16 cellular contexts compared by ENCODE assay signal in genomic region chr1:47871799-47872353, GRCh38.
DNase-seq lines count a peak whose midpoint lies in the region; ATAC-seq and TF ChIP-seq lines count a peak whose summit lies in the region.
"Had no signal": no experiment of that assay in that cellular context is flagged by ENCODE, and none has a peak within 500 bp of the region (broad histone marks: within the 10 kb centered on the region; RNA-seq: fewer than 3 reads in every experiment).

No MANE protein-coding gene starts in this region.

- ATAC-seq in mucosa of descending colon (peak; percentile 33), GM19395 (IDR thresholded peaks at IDR 0.05; ENCODE audit: unreplicated experiment) (no peak)
- ATAC-seq: GM12878, left lobe of liver had no signal

- H3K79me2 ChIP-seq in osteoblast (ENCODE audit: insufficient read depth, low read length) = no peaks in the 10 kb centered on the region

- intact Hi-C loops in mucosa of descending colon (cut with DNase I, micrococcal nuclease) = no loop called here

- no peak overlapping the region for H3K4me2 ChIP-seq in osteoblast (ENCODE audit: insufficient read depth, low read length)

- H3K4me3 ChIP-seq in mucosa of descending colon = no peak overlapping the region
- no peak overlapping the region for H3K4me3 ChIP-seq in osteoblast (ENCODE audit: insufficient read depth, low read length)
- H3K4me3 ChIP-seq: GM12878 had no signal

- H3K4me1 ChIP-seq in mucosa of descending colon (ENCODE audit: low read depth) (no peaks in the 10 kb centered on the region), osteoblast (ENCODE audit: insufficient read depth, low read length) (no peaks in the 10 kb centered on the region)

- TF ChIP-seq CTCF in mucosa of descending colon (IDR thresholded peaks at IDR 0.05) (no peak), osteoblast (IDR thresholded peaks at IDR 0.05; ENCODE audit: extremely low read depth, low read depth, low read length) (no peak)

- H3K36me3 ChIP-seq in mucosa of descending colon (ENCODE audit: low read depth) (no peaks in the 10 kb centered on the region), osteoblast (ENCODE audit: insufficient read depth, low read length) (no peaks in the 10 kb centered on the region)

- peak; percentile 87 for DNase-seq in Caki2 (ENCODE audit: low read depth)
- peak; percentile 52 for DNase-seq in HT-29 (ENCODE audit: low spot score)
- peak; percentile 11 for DNase-seq in astrocyte of the hippocampus (ENCODE audit: low read depth, low spot score)
- no peak for DNase-seq in mucosa of descending colon
- no peak for DNase-seq in foreskin melanocyte
- no peak for DNase-seq in NCI-H1048 (lab: John Stamatoyannopoulos, UW)
- no peak for DNase-seq in osteoblast (ENCODE audit: insufficient read length, low spot score, missing footprints)
- DNase-seq: activated CD4-positive, alpha-beta T cell treated with anti-CD3 and anti-CD28 coated beads for 4 hours; CD8-positive, alpha-beta memory T cell; Kasumi-1; NCI-H510A; stimulated activated CD4-positive, alpha-beta T cell treated with anti-CD3 and anti-CD28 coated beads, Interleukin-1b, Interleukin-23, amount 100 ng/mL, for 48 hours; stimulated activated naive CD4-positive, alpha-beta T cell had no signal

- H3K27me3 ChIP-seq in osteoblast (ENCODE audit: insufficient read depth, low read length) = no peaks in the 10 kb centered on the region

- H3K9me3 ChIP-seq in mucosa of descending colon = no peaks in the 10 kb centered on the region
- no peaks in the 10 kb centered on the region for H3K9me3 ChIP-seq in osteoblast (ENCODE audit: low read depth, low read length)

- no peak overlapping the region for H2AFZ ChIP-seq in osteoblast (ENCODE audit: low read length)

- H4K20me1 ChIP-seq in osteoblast (ENCODE audit: insufficient read depth, low read length) = no peaks in the 10 kb centered on the region

- in situ Hi-C loops in Caki2 (cut with HindIII; ENCODE audit: low pct_unique_long_range_greater_than_20kb, low sequenced_read_pairs) = no loop called here

- H3K27ac ChIP-seq in osteoblast (ENCODE audit: low read depth, low read length) = no peak overlapping the region

Comparison
In these comparisons a context has a peak if more than half of its experiments do, and no peak if none do; other contexts are left out.
1. DNase-seq: peak in Caki2 (single experiment), HT-29 (single experiment) and astrocyte of the hippocampus (single experiment); none in mucosa of descending colon (0 of 3), foreskin melanocyte (single experiment), NCI-H1048 (single experiment) and osteoblast (single experiment).